ENCODE assay signal across 19 cellular contexts in genomic region chr7:3309140-3309539, GRCh38. TPM values are rescaled to one million over a fixed set of nuclear protein-coding genes. Genes with fewer than 3 reads are reported as not detected.
DNase-seq lines count a peak whose midpoint lies in the region; ATAC-seq, FAIRE-seq and TF ChIP-seq lines count a peak whose summit lies in the region.
"Had no signal": no experiment of that assay in that cellular context is flagged by ENCODE, and none has a peak within 500 bp of the region (broad histone marks: within the 10 kb centered on the region; RNA-seq: fewer than 3 reads in every experiment).

No MANE protein-coding gene starts in this region.

- no peak for TF ChIP-seq POLR2A in prostate gland (IDR thresholded peaks at IDR 0.05)

- peak; percentile 46 for ATAC-seq in stimulated activated naive CD8-positive, alpha-beta T cell treated with anti-CD3 and anti-CD28 coated beads, Interleukin-15, amount 100 ng/mL, for 72 hours
- no peak for ATAC-seq in stimulated activated naive CD8-positive, alpha-beta T cell treated with anti-CD3 and anti-CD28 coated beads, Interleukin-15, Interleukin-2, amounts not matched to agents 100 U/mL and 50 U/mL, for 24 hours
- no peak for ATAC-seq in GM18909 (IDR thresholded peaks at IDR 0.05; ENCODE audit: poor library complexity, unreplicated experiment)
- ATAC-seq: activated naive CD8-positive, alpha-beta T cell treated with anti-CD3 and anti-CD28 coated beads, Interleukin-2, amount 50 U/mL, for 24 hours; natural killer cell had no signal

- H3K4me3 ChIP-seq in prostate gland: no peak overlapping the region
- H3K4me3 ChIP-seq: lung, right atrium auricular region, SJSA1 had no signal

- H3K27me3 Mint-ChIP-seq in stimulated activated naive CD8-positive, alpha-beta T cell treated with anti-CD3 and anti-CD28 coated beads, Interleukin-15, amount 100 ng/mL, for 72 hours: peaks cover 8% of the 10 kb centered on the region
- peaks cover 23 to 28% (median 25%) of the 10 kb centered on the region in 3 donors for H3K27me3 Mint-ChIP-seq in CD14-positive monocyte (ENCODE audit: low read depth in 3 of 3)

- intact Hi-C loops in CD14-positive monocyte (cut with micrococcal nuclease) (no loop called here), prostate gland (cut with DNase I) (loop anchor here (10.0 kb wide), 1 partner anchor 186 kb away; no protein-coding TSS in a partner anchor)

- H3K36me3 Mint-ChIP-seq in CD14-positive monocyte: no peaks in the 10 kb centered on the region
- H3K36me3 Mint-ChIP-seq: activated CD4-positive, alpha-beta memory T cell treated with anti-CD3 and anti-CD28 coated beads for 36 hours had no signal

- H3K4me1 ChIP-seq in prostate gland (replicated peaks): no peaks in the 10 kb centered on the region
- H3K4me1 ChIP-seq: right atrium auricular region had no signal

- WGBS in prostate gland: 97% methylated on average over 3 of the region's 3 CpGs

- H3K36me3 ChIP-seq in prostate gland: no peaks in the 10 kb centered on the region
- H3K36me3 ChIP-seq: right atrium auricular region, SJSA1 had no signal

- no peak for DNase-seq in stimulated activated naive CD8-positive, alpha-beta T cell treated with anti-CD3 and anti-CD28 coated beads, Interleukin-15, amount 100 ng/mL, for 72 hours
- no peak for DNase-seq in stimulated activated naive CD8-positive, alpha-beta T cell treated with anti-CD3 and anti-CD28 coated beads, Interleukin-15, Interleukin-2, amounts not matched to agents 100 U/mL and 50 U/mL, for 24 hours
- peak; percentile 65 for DNase-seq in NCI-H748 (lab: John Stamatoyannopoulos, UW; ENCODE audit: unreplicated experiment)
- no peak for DNase-seq in T1000 (lab: John Stamatoyannopoulos, UW)
- DNase-seq in CD14-positive monocyte (ENCODE audit: low spot score): no peak
- DNase-seq in prostate gland (ENCODE audit: low spot score): no peak
- DNase-seq: activated CD4-positive, alpha-beta memory T cell treated with anti-CD3 and anti-CD28 coated beads for 36 hours; activated naive CD8-positive, alpha-beta T cell treated with anti-CD3 and anti-CD28 coated beads, Interleukin-2, amount 50 U/mL, for 24 hours; central memory CD4-positive, alpha-beta T cell; DMS79 treated with DMSO at 0.1 percent for 48 hours; endodermal cell; MM.1S; natural killer cell had no signal

- no peak overlapping the region for H3K27ac ChIP-seq in prostate gland
- H3K27ac ChIP-seq: right atrium auricular region, SJSA1 had no signal

- H3K4me3 Mint-ChIP-seq in stimulated activated naive CD8-positive, alpha-beta T cell treated with anti-CD3 and anti-CD28 coated beads, Interleukin-15, amount 100 ng/mL, for 72 hours: no peak overlapping the region
- peak overlapping the region in 1 of 2 donors; percentile 0 for H3K4me3 Mint-ChIP-seq in CD14-positive monocyte
- H3K4me3 Mint-ChIP-seq: activated CD4-positive, alpha-beta memory T cell treated with anti-CD3 and anti-CD28 coated beads for 36 hours; activated naive CD8-positive, alpha-beta T cell treated with anti-CD3 and anti-CD28 coated beads, Interleukin-2, amount 50 U/mL, for 24 hours; endodermal cell; natural killer cell had no signal

- H3K4me1 Mint-ChIP-seq in stimulated activated naive CD8-positive, alpha-beta T cell treated with anti-CD3 and anti-CD28 coated beads, Interleukin-15, amount 100 ng/mL, for 72 hours: no peaks in the 10 kb centered on the region
- no peaks in the 10 kb centered on the region for H3K4me1 Mint-ChIP-seq in CD14-positive monocyte
- H3K4me1 Mint-ChIP-seq: activated naive CD8-positive, alpha-beta T cell treated with anti-CD3 and anti-CD28 coated beads, Interleukin-2, amount 50 U/mL, for 24 hours; natural killer cell had no signal

- H3K9me3 ChIP-seq in prostate gland: no peaks in the 10 kb centered on the region
- H3K9me3 ChIP-seq: right atrium auricular region, SJSA1 had no signal

- H3K27ac Mint-ChIP-seq in stimulated activated naive CD8-positive, alpha-beta T cell treated with anti-CD3 and anti-CD28 coated beads, Interleukin-15, amount 100 ng/mL, for 72 hours: no peak overlapping the region
- no peak overlapping the region for H3K27ac Mint-ChIP-seq in CD14-positive monocyte
- H3K27ac Mint-ChIP-seq: activated CD4-positive, alpha-beta memory T cell treated with anti-CD3 and anti-CD28 coated beads for 36 hours; activated naive CD8-positive, alpha-beta T cell treated with anti-CD3 and anti-CD28 coated beads, Interleukin-2, amount 50 U/mL, for 24 hours; endodermal cell; natural killer cell had no signal

- no peaks in the 10 kb centered on the region for H3K9me3 Mint-ChIP-seq in stimulated activated naive CD8-positive, alpha-beta T cell treated with anti-CD3 and anti-CD28 coated beads, Interleukin-15, amount 100 ng/mL, for 72 hours
- H3K9me3 Mint-ChIP-seq in CD14-positive monocyte: peaks cover 0 to 2% (median 0%) of the 10 kb centered on the region in 7 donors
- H3K9me3 Mint-ChIP-seq: activated CD4-positive, alpha-beta memory T cell treated with anti-CD3 and anti-CD28 coated beads for 36 hours; activated naive CD8-positive, alpha-beta T cell treated with anti-CD3 and anti-CD28 coated beads, Interleukin-2, amount 50 U/mL, for 24 hours; endodermal cell; natural killer cell had no signal

- no peaks in the 10 kb centered on the region for H3K27me3 ChIP-seq in prostate gland (replicated peaks; ENCODE audit: insufficient read depth)
- H3K27me3 ChIP-seq: right atrium auricular region, SJSA1 had no signal

- FAIRE-seq in endometrium (lab: Jason Lieb, UNC): peak; percentile 33
- FAIRE-seq: frontal cortex had no signal

- TF ChIP-seq CTCF in CD14-positive monocyte (IDR thresholded peaks at IDR 0.05) (no peak), prostate gland (IDR thresholded peaks at IDR 0.05) (no peak)

RNA-seq across cellular contexts. Expression of gene SDK1, which starts 8.1 kb away (rescaled TPM):
- not detected for polyA plus RNA-seq in CD14-positive monocyte
- 10 to 100 TPM in 1 of 2 donors, 1 to 10 TPM in 1; 4.8 to 13.2 TPM for total RNA-seq in prostate gland
